8 cellular contexts compared by ENCODE assay signal in the genomic region with DNA sequence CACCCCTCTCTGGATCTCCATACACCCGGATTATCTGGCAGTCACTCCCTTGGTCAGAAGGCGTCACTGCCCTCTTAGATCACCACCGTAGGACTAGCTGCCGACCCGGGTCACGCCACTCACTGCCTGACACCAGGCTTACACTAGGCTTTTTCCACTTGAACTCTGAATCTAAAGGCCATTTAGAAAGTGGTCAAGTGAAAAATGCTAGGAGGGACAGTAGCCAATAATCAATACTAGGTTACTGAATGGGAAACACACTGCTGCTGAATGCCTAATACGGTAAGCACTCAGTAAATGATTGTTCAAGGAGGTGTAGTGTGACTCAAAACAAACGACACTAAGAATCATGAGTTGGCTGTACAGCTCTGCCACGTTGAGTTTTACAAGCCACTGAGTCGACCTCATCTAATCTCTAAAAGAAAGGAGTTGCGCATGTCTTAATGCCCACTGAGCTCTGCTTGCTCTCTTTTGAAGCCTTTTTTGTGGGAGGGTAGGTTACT. TPM values are rescaled to one million over a fixed set of nuclear protein-coding genes. Genes with fewer than 3 reads are reported as not detected.
DNase-seq lines count a peak whose midpoint lies in the region; ATAC-seq, FAIRE-seq and TF ChIP-seq lines count a peak whose summit lies in the region.

No MANE protein-coding gene starts in this region.

- H3K9me3 ChIP-seq in breast epithelium (no peaks in the 10 kb centered on the region), suprapubic skin (no peaks in the 10 kb centered on the region)

- FAIRE-seq in GM12892 (lab: Jason Lieb, UNC) = peak; percentile 38

- DNase-seq in AG08396 (ENCODE audit: low spot score) (peak; percentile 58), GM12892 (ENCODE audit: insufficient read length) (peak; percentile 11), NCI-H345 treated with DMSO at 0.1 percent for 48 hours (lab: John Stamatoyannopoulos, UW; ENCODE audit: unreplicated experiment) (peak; percentile 47), breast epithelium (ENCODE audit: low spot score in 2 of 2) (no peak), left kidney (ENCODE audit: low read depth, low spot score) (peak; percentile 21), suprapubic skin (ENCODE audit: low spot score in 2 of 2) (no peak), middle frontal gyrus (ENCODE audit: extremely low spot score, low spot score) (no peak)

- H3K27ac ChIP-seq in breast epithelium (peak overlapping the region; percentile 97), suprapubic skin (peak overlapping the region; percentile 94)

- H3K36me3 ChIP-seq in breast epithelium (no peaks in the 10 kb centered on the region), suprapubic skin (no peaks in the 10 kb centered on the region)

- WGBS in suprapubic skin = 31% methylated on average over 11 of the region's 11 CpGs

- H3K27me3 ChIP-seq in breast epithelium = no peaks in the 10 kb centered on the region
- H3K27me3 ChIP-seq in suprapubic skin = no peaks in the 10 kb centered on the region

- TF ChIP-seq CTCF in breast epithelium (IDR thresholded peaks at IDR 0.05) (no peak), suprapubic skin (IDR thresholded peaks at IDR 0.05) (no peak)

- intact Hi-C loops in breast epithelium (cut with DNase I; ENCODE audit: low total_unique reads) = no loop called here

- ATAC-seq in HG02798 (IDR thresholded peaks at IDR 0.05; ENCODE audit: poor library complexity, unreplicated experiment) = peak; percentile 36

- no peak for TF ChIP-seq POLR2A in GM12892 (IDR thresholded peaks at IDR 0.05; ENCODE audit: low read depth, low read length)
- no peak for TF ChIP-seq POLR2A in breast epithelium (IDR thresholded peaks at IDR 0.05)
- TF ChIP-seq POLR2A in suprapubic skin (IDR thresholded peaks at IDR 0.05) = no peak

- H3K4me3 ChIP-seq in breast epithelium (peak overlapping the region; percentile 88 to 94 (median 90)), suprapubic skin (peak overlapping the region; percentile 87)

- TF ChIP-seq EP300 in suprapubic skin (IDR thresholded peaks at IDR 0.05) = no peak

- H3K4me1 ChIP-seq in breast epithelium (no peaks in the 10 kb centered on the region), suprapubic skin (peaks cover 30% of the 10 kb centered on the region)

RNA-seq across cellular contexts. Expression of a gene that starts 0.7 kb away (rescaled TPM):
- 26.6 TPM for polyA plus RNA-seq in GM12892 (2012; ENCODE audit: missing spikeins)
- total RNA-seq in breast epithelium (10 to 100 TPM; 25.6 to 41.1 (median 33.4) TPM), suprapubic skin (10 to 100 TPM; 13.6 to 27.6 (median 18.1) TPM)

Comparison
In these comparisons a context has a peak if more than half of its experiments do, and no peak if none do; other contexts are left out.
1. DNase-seq: peak in AG08396 (single experiment), GM12892 (single experiment), NCI-H345 treated with DMSO at 0.1 percent for 48 hours (single experiment) and left kidney (single experiment); none in breast epithelium (0 of 2), suprapubic skin (0 of 2) and middle frontal gyrus (single experiment).